Comparison of ENCODE assay signal across 1 cellular context in the genomic region with DNA sequence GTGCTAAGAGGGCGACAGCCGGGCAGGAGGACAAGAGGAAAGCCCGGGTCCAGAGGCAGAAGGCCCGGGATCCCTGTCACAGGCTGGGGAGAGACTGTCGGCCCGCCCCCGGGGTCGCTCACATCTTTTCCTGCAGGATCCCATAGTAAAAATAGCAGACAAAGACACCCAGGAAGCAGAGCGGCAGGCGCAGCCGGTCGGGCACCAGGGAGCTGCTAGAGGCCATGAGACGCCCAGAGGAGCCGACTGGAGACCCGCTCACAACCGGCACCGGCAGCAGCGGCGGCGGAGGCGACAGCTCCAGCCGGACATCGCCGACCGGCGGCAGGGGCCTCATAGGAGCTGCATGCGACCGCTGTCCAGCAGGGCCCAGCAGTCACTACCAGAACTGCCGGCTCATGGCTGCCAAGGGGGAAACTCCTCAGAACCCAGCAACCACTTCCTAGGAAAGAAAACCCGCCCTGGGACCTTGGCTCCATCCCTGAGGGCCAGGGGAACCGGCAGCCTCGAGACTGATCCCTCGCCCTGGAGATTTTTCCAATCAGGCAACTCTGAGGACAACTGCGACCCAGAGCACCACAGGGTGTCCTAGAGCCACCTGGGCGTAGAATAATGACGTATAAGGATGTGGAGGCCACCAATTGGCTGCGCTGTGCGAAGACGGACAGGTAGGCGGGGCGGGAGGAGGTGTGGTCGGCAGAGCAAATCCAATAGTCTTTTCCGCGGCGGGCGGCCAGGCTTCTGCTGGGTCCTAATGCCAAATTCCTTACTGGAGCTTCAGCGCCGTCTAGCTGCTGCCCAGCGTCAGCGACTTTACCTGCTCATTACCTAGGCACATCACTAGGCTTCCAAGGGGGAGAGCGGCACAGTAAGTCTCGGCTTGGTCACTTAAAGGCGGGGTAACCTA.
TF ChIP-seq lines count a peak whose summit lies in the region.

A gene with protein sequence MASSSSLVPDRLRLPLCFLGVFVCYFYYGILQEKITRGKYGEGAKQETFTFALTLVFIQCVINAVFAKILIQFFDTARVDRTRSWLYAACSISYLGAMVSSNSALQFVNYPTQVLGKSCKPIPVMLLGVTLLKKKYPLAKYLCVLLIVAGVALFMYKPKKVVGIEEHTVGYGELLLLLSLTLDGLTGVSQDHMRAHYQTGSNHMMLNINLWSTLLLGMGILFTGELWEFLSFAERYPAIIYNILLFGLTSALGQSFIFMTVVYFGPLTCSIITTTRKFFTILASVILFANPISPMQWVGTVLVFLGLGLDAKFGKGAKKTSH (minus strand): TSS at position 357 of the 907 bp plus-strand sequence. CDS start 131 bp downstream, at position 226.

TF ChIP-seq in HepG2, 621 proteins besides CTCF, POLR2A, EP300 and RAD21 (continued from another document and continues in another):
- TF ChIP-seq DR1 (CRISPR knock-in tag; IDR thresholded peaks at IDR 0.05) (peak; percentile 77), SALL1 (CRISPR knock-in tag; IDR thresholded peaks at IDR 0.05) (peak; percentile 69), ZMYM4 (CRISPR knock-in tag; IDR thresholded peaks at IDR 0.05) (peak; percentile 99), ZNF138 (CRISPR knock-in tag; IDR thresholded peaks at IDR 0.05; ENCODE audit: low read depth) (no peak), ZNF749 (CRISPR knock-in tag; IDR thresholded peaks at IDR 0.05; ENCODE audit: borderline replicate concordance) (peak; percentile 18; the same call in 1 of the 2 replicates), STAG1 (CRISPR knock-in tag; IDR thresholded peaks at IDR 0.05) (peak; percentile 69), ZNF75D (CRISPR knock-in tag; IDR thresholded peaks at IDR 0.05; ENCODE audit: borderline replicate concordance) (0 out of 2 replicates have a peak, but pooled peaks have one; percentile 87), KLF12 (CRISPR knock-in tag; IDR thresholded peaks at IDR 0.05; ENCODE audit: borderline replicate concordance) (no peak; the same call in 1 of the 2 replicates), PCBP1 (IDR thresholded peaks at IDR 0.05; ENCODE audit: borderline replicate concordance, low read depth, low read length) (peak; percentile 83), KDM5B (CRISPR knock-in tag; IDR thresholded peaks at IDR 0.05; ENCODE audit: borderline replicate concordance) (peak; percentile 96), ZNF652 (CRISPR knock-in tag; IDR thresholded peaks at IDR 0.05; ENCODE audit: borderline replicate concordance, low read depth) (peak; percentile 61; the same call in 1 of the 2 replicates), ZFP36 (IDR thresholded peaks at IDR 0.05; ENCODE audit: borderline replicate concordance, low read depth, low read length, partially characterized antibody) (peak; percentile 14), FOXC1 (CRISPR knock-in tag; IDR thresholded peaks at IDR 0.05; ENCODE audit: borderline replicate concordance) (peak; percentile 44), HNF4G (IDR thresholded peaks at IDR 0.05; ENCODE audit: borderline replicate concordance, low read depth, low read length) (peak; percentile 28; the same call in 1 of the 2 replicates), HNF4G (CRISPR knock-in tag; IDR thresholded peaks at IDR 0.05; ENCODE audit: borderline replicate concordance, low read depth) (0 out of 2 replicates have a peak, but pooled peaks have one; percentile 59), GLI4 (CRISPR knock-in tag; IDR thresholded peaks at IDR 0.05; ENCODE audit: borderline replicate concordance) (no peak; the same call in 1 of the 2 replicates), TAF15 (IDR thresholded peaks at IDR 0.05; ENCODE audit: low read depth, low read length, poor library complexity, severe bottlenecking) (no peak), YY1 (IDR thresholded peaks at IDR 0.05; ENCODE audit: insufficient read depth, insufficient replicate concordance, low read depth, low read length) (peak; percentile 79), ZNF816 (CRISPR knock-in tag; IDR thresholded peaks at IDR 0.05; ENCODE audit: borderline replicate concordance) (peak; percentile 65; the same call in 1 of the 2 replicates), ZNF839 (CRISPR knock-in tag; IDR thresholded peaks at IDR 0.05; ENCODE audit: borderline replicate concordance) (no peak), SALL2 (CRISPR knock-in tag; IDR thresholded peaks at IDR 0.05) (peak; percentile 82), ZNF619 (CRISPR knock-in tag; IDR thresholded peaks at IDR 0.05) (no peak; the same call in 1 of the 2 replicates), FOXK2 (IDR thresholded peaks at IDR 0.05) (peak; percentile 63), ZNF7 (CRISPR knock-in tag; IDR thresholded peaks at IDR 0.05) (0 out of 2 replicates have a peak, but pooled peaks have one; percentile 18), ZSCAN22 (CRISPR knock-in tag; IDR thresholded peaks at IDR 0.05) (no peak), ZSCAN31 (CRISPR knock-in tag; IDR thresholded peaks at IDR 0.05; ENCODE audit: low read depth) (peak; percentile 51), ZNF761 (CRISPR knock-in tag; conservative IDR thresholded peaks at IDR 0.05) (no peak), NR1H2 (CRISPR knock-in tag; IDR thresholded peaks at IDR 0.05; ENCODE audit: borderline replicate concordance, low read depth) (no peak), NFE2L1 (CRISPR knock-in tag; IDR thresholded peaks at IDR 0.05; ENCODE audit: borderline replicate concordance) (no peak), SMAD1 (CRISPR knock-in tag; IDR thresholded peaks at IDR 0.05; ENCODE audit: borderline replicate concordance, low read depth) (no peak), MED13 (CRISPR knock-in tag; IDR thresholded peaks at IDR 0.05) (no peak), JARID2 (CRISPR knock-in tag; IDR thresholded peaks at IDR 0.05; ENCODE audit: insufficient replicate concordance) (peak; percentile 93), ZNF24 (IDR thresholded peaks at IDR 0.05) (no peak; the same call in none of the 2 replicates), TCF12 (IDR thresholded peaks at IDR 0.05) (no peak), TCF12 (CRISPR knock-in tag; IDR thresholded peaks at IDR 0.05) (peak; percentile 69; the same call in 1 of the 2 replicates), MED1 (CRISPR knock-in tag; IDR thresholded peaks at IDR 0.05) (peak; percentile 69), ZNF124 (CRISPR knock-in tag; IDR thresholded peaks at IDR 0.05) (peak; percentile 91)
- TF ChIP-seq, protein P1, sequence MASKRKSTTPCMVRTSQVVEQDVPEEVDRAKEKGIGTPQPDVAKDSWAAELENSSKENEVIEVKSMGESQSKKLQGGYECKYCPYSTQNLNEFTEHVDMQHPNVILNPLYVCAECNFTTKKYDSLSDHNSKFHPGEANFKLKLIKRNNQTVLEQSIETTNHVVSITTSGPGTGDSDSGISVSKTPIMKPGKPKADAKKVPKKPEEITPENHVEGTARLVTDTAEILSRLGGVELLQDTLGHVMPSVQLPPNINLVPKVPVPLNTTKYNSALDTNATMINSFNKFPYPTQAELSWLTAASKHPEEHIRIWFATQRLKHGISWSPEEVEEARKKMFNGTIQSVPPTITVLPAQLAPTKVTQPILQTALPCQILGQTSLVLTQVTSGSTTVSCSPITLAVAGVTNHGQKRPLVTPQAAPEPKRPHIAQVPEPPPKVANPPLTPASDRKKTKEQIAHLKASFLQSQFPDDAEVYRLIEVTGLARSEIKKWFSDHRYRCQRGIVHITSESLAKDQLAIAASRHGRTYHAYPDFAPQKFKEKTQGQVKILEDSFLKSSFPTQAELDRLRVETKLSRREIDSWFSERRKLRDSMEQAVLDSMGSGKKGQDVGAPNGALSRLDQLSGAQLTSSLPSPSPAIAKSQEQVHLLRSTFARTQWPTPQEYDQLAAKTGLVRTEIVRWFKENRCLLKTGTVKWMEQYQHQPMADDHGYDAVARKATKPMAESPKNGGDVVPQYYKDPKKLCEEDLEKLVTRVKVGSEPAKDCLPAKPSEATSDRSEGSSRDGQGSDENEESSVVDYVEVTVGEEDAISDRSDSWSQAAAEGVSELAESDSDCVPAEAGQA (IDR thresholded peaks at IDR 0.05; ENCODE audit: low read depth) = peak; percentile 61; the same call in 1 of the 2 replicates
- TF ChIP-seq, protein P1 (CRISPR knock-in tag; IDR thresholded peaks at IDR 0.05; ENCODE audit: borderline replicate concordance) = no peak
- TF ChIP-seq, protein P2, sequence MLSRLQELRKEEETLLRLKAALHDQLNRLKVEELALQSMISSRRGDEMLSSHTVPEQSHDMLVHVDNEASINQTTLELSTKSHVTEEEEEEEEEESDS (CRISPR knock-in tag; IDR thresholded peaks at IDR 0.05; ENCODE audit: borderline replicate concordance) = no peak
- TF ChIP-seq, protein P3, sequence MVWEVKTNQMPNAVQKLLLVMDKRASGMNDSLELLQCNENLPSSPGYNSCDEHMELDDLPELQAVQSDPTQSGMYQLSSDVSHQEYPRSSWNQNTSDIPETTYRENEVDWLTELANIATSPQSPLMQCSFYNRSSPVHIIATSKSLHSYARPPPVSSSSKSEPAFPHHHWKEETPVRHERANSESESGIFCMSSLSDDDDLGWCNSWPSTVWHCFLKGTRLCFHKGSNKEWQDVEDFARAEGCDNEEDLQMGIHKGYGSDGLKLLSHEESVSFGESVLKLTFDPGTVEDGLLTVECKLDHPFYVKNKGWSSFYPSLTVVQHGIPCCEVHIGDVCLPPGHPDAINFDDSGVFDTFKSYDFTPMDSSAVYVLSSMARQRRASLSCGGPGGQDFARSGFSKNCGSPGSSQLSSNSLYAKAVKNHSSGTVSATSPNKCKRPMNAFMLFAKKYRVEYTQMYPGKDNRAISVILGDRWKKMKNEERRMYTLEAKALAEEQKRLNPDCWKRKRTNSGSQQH (CRISPR knock-in tag; IDR thresholded peaks at IDR 0.05; ENCODE audit: low read depth) = peak; percentile 37
- TF ChIP-seq, protein P4, sequence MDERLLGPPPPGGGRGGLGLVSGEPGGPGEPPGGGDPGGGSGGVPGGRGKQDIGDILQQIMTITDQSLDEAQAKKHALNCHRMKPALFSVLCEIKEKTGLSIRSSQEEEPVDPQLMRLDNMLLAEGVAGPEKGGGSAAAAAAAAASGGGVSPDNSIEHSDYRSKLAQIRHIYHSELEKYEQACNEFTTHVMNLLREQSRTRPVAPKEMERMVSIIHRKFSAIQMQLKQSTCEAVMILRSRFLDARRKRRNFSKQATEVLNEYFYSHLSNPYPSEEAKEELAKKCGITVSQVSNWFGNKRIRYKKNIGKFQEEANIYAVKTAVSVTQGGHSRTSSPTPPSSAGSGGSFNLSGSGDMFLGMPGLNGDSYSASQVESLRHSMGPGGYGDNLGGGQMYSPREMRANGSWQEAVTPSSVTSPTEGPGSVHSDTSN (CRISPR knock-in tag; IDR thresholded peaks at IDR 0.05) = peak; percentile 85
- TF ChIP-seq, protein P5, sequence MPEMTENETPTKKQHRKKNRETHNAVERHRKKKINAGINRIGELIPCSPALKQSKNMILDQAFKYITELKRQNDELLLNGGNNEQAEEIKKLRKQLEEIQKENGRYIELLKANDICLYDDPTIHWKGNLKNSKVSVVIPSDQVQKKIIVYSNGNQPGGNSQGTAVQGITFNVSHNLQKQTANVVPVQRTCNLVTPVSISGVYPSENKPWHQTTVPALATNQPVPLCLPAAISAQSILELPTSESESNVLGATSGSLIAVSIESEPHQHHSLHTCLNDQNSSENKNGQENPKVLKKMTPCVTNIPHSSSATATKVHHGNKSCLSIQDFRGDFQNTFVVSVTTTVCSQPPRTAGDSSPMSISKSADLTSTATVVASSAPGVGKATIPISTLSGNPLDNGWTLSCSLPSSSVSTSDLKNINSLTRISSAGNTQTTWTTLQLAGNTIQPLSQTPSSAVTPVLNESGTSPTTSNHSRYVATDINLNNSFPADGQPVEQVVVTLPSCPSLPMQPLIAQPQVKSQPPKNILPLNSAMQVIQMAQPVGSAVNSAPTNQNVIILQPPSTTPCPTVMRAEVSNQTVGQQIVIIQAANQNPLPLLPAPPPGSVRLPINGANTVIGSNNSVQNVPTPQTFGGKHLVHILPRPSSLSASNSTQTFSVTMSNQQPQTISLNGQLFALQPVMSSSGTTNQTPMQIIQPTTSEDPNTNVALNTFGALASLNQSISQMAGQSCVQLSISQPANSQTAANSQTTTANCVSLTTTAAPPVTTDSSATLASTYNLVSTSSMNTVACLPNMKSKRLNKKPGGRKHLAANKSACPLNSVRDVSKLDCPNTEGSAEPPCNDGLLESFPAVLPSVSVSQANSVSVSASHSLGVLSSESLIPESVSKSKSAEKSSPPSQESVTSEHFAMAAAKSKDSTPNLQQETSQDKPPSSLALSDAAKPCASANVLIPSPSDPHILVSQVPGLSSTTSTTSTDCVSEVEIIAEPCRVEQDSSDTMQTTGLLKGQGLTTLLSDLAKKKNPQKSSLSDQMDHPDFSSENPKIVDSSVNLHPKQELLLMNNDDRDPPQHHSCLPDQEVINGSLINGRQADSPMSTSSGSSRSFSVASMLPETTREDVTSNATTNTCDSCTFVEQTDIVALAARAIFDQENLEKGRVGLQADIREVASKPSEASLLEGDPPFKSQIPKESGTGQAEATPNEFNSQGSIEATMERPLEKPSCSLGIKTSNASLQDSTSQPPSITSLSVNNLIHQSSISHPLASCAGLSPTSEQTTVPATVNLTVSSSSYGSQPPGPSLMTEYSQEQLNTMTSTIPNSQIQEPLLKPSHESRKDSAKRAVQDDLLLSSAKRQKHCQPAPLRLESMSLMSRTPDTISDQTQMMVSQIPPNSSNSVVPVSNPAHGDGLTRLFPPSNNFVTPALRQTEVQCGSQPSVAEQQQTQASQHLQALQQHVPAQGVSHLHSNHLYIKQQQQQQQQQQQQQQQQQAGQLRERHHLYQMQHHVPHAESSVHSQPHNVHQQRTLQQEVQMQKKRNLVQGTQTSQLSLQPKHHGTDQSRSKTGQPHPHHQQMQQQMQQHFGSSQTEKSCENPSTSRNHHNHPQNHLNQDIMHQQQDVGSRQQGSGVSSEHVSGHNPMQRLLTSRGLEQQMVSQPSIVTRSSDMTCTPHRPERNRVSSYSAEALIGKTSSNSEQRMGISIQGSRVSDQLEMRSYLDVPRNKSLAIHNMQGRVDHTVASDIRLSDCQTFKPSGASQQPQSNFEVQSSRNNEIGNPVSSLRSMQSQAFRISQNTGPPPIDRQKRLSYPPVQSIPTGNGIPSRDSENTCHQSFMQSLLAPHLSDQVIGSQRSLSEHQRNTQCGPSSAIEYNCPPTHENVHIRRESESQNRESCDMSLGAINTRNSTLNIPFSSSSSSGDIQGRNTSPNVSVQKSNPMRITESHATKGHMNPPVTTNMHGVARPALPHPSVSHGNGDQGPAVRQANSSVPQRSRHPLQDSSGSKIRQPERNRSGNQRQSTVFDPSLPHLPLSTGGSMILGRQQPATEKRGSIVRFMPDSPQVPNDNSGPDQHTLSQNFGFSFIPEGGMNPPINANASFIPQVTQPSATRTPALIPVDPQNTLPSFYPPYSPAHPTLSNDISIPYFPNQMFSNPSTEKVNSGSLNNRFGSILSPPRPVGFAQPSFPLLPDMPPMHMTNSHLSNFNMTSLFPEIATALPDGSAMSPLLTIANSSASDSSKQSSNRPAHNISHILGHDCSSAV (CRISPR knock-in tag; IDR thresholded peaks at IDR 0.05; ENCODE audit: borderline replicate concordance) = no peak
